23 cellular contexts compared by ENCODE assay signal in genomic region chr2:238854699-238855111, GRCh38. TPM values are rescaled to one million over a fixed set of nuclear protein-coding genes. Genes with fewer than 3 reads are reported as not detected.
DNase-seq lines count a peak whose midpoint lies in the region; ATAC-seq and TF ChIP-seq lines count a peak whose summit lies in the region.
"Had no signal": no experiment of that assay in that cellular context is flagged by ENCODE, and none has a peak within 500 bp of the region (broad histone marks: within the 10 kb centered on the region; RNA-seq: fewer than 3 reads in every experiment).

No MANE protein-coding gene starts in this region.

- no peaks in the 10 kb centered on the region for H3K36me3 ChIP-seq in esophagus squamous epithelium
- H3K36me3 ChIP-seq in thyroid gland: no peaks in the 10 kb centered on the region

- H3K36me3 Mint-ChIP-seq in HFFc6 (ENCODE audit: low read depth) (peaks cover 87% of the 10 kb centered on the region), osteocyte (ENCODE audit: unreplicated experiment) (no peaks in the 10 kb centered on the region)
- H3K36me3 Mint-ChIP-seq: naive B cell had no signal

- no peak for TF ChIP-seq CTCF in AG04449 (IDR thresholded peaks at IDR 0.05; ENCODE audit: insufficient read depth, low read length, missing control alignments)
- TF ChIP-seq CTCF in HFFc6 (IDR thresholded peaks at IDR 0.05): no peak
- TF ChIP-seq CTCF in esophagus squamous epithelium (IDR thresholded peaks at IDR 0.05): no peak
- TF ChIP-seq CTCF in osteocyte (IDR thresholded peaks at IDR 0.05): no peak
- TF ChIP-seq CTCF in thyroid gland (IDR thresholded peaks at IDR 0.05): no peak

- H3K9me3 ChIP-seq in esophagus squamous epithelium (no peaks in the 10 kb centered on the region), thyroid gland (no peaks in the 10 kb centered on the region)
- H3K9me3 ChIP-seq: SK-N-SH had no signal

- 76 to 82% methylated on average over 14 to 15 of the region's 16 CpGs for WGBS in esophagus squamous epithelium, 2 donors
- 81 to 82% methylated on average over 16 of the region's 16 CpGs for whole genome bisulfite sequencing in thyroid gland, 2 donors

- no peak for ATAC-seq in HG03045 (IDR thresholded peaks at IDR 0.05; ENCODE audit: unreplicated experiment)
- ATAC-seq: HepG2 had no signal

- CTCF ChIA-PET in AG04449 (lab: Yijun Ruan, JAX): interaction anchor here (0.7 to 1.8 kb wide), 6 partner anchors 8 to 120 kb away, joined by 3 to 6 read pairs (median 4); no protein-coding TSS in a partner anchor

- H3K27me3 ChIP-seq in esophagus squamous epithelium (peaks cover 0 to 64% (median 2%) of the 10 kb centered on the region in 4 donors), thyroid gland (peaks cover 8% of the 10 kb centered on the region)

- peaks cover 10% of the 10 kb centered on the region for H3K27me3 Mint-ChIP-seq in HFFc6 (ENCODE audit: insufficient read depth)
- H3K27me3 Mint-ChIP-seq in osteocyte (ENCODE audit: unreplicated experiment): no peaks in the 10 kb centered on the region

- intact Hi-C loops in esophagus squamous epithelium (cut with DNase I) (no loop called here), thyroid gland (cut with DNase I) (no loop called here)

- POLR2A ChIA-PET in AG04449 (lab: Yijun Ruan, JAX): interaction anchor here (0.7 to 1.1 kb wide), 4 partner anchors 9 to 94 kb away, joined by 3 to 4 read pairs (median 4); no protein-coding TSS in a partner anchor

- H3K27ac ChIP-seq in esophagus squamous epithelium (peak overlapping the region; percentile 18 to 84 (median 62)), thyroid gland (no peak overlapping the region)

- H3K4me1 Mint-ChIP-seq in HFFc6 (ENCODE audit: low read depth): peaks cover 85% of the 10 kb centered on the region
- H3K4me1 Mint-ChIP-seq in osteocyte (ENCODE audit: unreplicated experiment): peaks cover 6% of the 10 kb centered on the region

- H3K9me3 Mint-ChIP-seq in HFFc6 (no peaks in the 10 kb centered on the region), osteocyte (ENCODE audit: unreplicated experiment) (no peaks in the 10 kb centered on the region)
- H3K9me3 Mint-ChIP-seq: activated T-cell treated with anti-CD3 and anti-CD28 coated beads, Interleukin-2, amount 50 U/mL, for 24 hours; CD4-positive, alpha-beta T cell; T-helper 2 cell treated with Interferon-gamma antibody and Interleukin-4, amounts not matched to agents 5 μg/mL and 100 μg/mL, for 36 hours had no signal

- H3K4me3 Mint-ChIP-seq in HFFc6: peak overlapping the region; percentile 90
- H3K4me3 Mint-ChIP-seq in osteocyte (ENCODE audit: unreplicated experiment): no peak overlapping the region
- H3K4me3 Mint-ChIP-seq: activated T-cell treated with anti-CD3 and anti-CD28 coated beads, Interleukin-2, amount 50 U/mL, for 24 hours; CD4-positive, alpha-beta T cell; naive B cell; T-helper 2 cell treated with Interferon-gamma antibody and Interleukin-4, amounts not matched to agents 5 μg/mL and 100 μg/mL, for 36 hours had no signal

- DNase-seq in AG04449 (ENCODE audit: low read depth, low spot score): no peak
- no peak for DNase-seq in HFFc6
- no peak for DNase-seq in esophagus squamous epithelium (lab: John Stamatoyannopoulos, UW)
- peak; percentile 74 for DNase-seq in osteocyte (ENCODE audit: extremely low spot score, unreplicated experiment)
- DNase-seq in NCI-H1048 (lab: John Stamatoyannopoulos, UW): no peak
- DNase-seq in thyroid gland: no peak
- DNase-seq in NOMO-1 treated with DMSO at 0.1 percent for 48 hours (lab: John Stamatoyannopoulos, UW; ENCODE audit: unreplicated experiment): no peak
- DNase-seq: activated CD4-positive, alpha-beta T cell treated with anti-CD3 and anti-CD28 coated beads, Interleukin-2, amount 50 U/mL, for 48 hours; activated naive CD4-positive, alpha-beta T cell treated with Interleukin-2 at 50 U/mL for 16 hours; activated T-cell treated with anti-CD3 and anti-CD28 coated beads, Interleukin-2, amount 50 U/mL, for 24 hours; CD4-positive, alpha-beta T cell; DMS53; foreskin melanocyte; kidney; naive B cell; NCI-H1417 treated with DMSO at 0.1 percent for 48 hours; NCI-H69; SK-N-SH; stimulated activated CD4-positive, alpha-beta T cell treated with anti-CD3 and anti-CD28 coated beads, Interleukin-4, amount 100 ng/mL, for 24 hours had no signal

- peak overlapping the region; percentile 52 for H3K4me3 ChIP-seq in AG04449 (ENCODE audit: low read depth, low read length)
- H3K4me3 ChIP-seq in esophagus squamous epithelium: peak overlapping the region in 2 of 4 donors; percentile 11 to 43
- H3K4me3 ChIP-seq in thyroid gland (replicated peaks in 1 of 3): no peak overlapping the region

- H3K4me1 ChIP-seq in esophagus squamous epithelium (peaks cover 0 to 4% (median 0%) of the 10 kb centered on the region in 3 donors), thyroid gland (no peaks in the 10 kb centered on the region)

- peak overlapping the region; percentile 98 for H3K27ac Mint-ChIP-seq in HFFc6
- H3K27ac Mint-ChIP-seq in osteocyte (ENCODE audit: unreplicated experiment): no peak overlapping the region
- H3K27ac Mint-ChIP-seq: activated T-cell treated with anti-CD3 and anti-CD28 coated beads, Interleukin-2, amount 50 U/mL, for 24 hours; CD4-positive, alpha-beta T cell; T-helper 2 cell treated with Interferon-gamma antibody and Interleukin-4, amounts not matched to agents 5 μg/mL and 100 μg/mL, for 36 hours had no signal

- TF ChIP-seq POLR2A in esophagus squamous epithelium (IDR thresholded peaks at IDR 0.05) (no peak), thyroid gland (IDR thresholded peaks at IDR 0.05) (no peak)

RNA-seq across cellular contexts. Expression of gene TWIST2, which starts 6.8 kb away (rescaled TPM):
- total RNA-seq in HFFc6 (2021; fragmentation: NEBNext Ultra II Directional; extraction: Animal tissue kit (Norgen Biotek cat#: 25700)): 100 to 1,000 TPM; 127 to 146 (median 137) TPM
- total RNA-seq in esophagus squamous epithelium (10 to 100 TPM in 1 of 4 donors, 1 to 10 TPM in 3; 3.1 to 33.0 (median 4.9) TPM), osteocyte (6.0 and 6.3 TPM in 2 replicates), thyroid gland (10 to 100 TPM; 10.4 to 30.1 (median 20.8) TPM)
- total RNA-seq: A673; CD4-positive, alpha-beta T cell had no signal

Comparison
In these comparisons a context has a peak if more than half of its experiments do, and no peak if none do; other contexts are left out.
1. H3K27ac ChIP-seq: peak in esophagus squamous epithelium (4 of 4); none in thyroid gland (0 of 3).